ENCODE assay signal across 9 cellular contexts in the genomic region with DNA sequence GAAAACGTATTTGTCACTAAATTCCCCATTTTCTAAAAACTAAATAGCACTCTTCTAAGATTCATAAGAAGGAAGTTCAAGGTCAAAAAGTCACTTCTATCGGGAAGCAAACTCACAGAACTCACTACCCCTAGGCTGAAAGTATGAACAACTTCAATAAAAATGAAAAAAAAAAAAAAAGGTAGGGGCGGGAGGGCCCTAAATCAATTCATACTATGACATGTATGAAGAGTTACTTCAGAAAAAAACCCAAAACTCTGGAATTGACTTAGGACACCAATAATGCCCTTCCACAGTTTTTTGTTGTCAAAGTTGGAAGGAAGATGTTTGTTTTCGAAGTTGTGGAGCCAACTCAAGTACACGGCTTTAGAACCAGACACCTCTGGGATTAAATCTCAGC. TPM values are rescaled to one million over a fixed set of nuclear protein-coding genes. Genes with fewer than 3 reads are reported as not detected.
DNase-seq lines count a peak whose midpoint lies in the region; ATAC-seq and TF ChIP-seq lines count a peak whose summit lies in the region.
"Had no signal": no experiment of that assay in that cellular context is flagged by ENCODE, and none has a peak within 500 bp of the region (broad histone marks: within the 10 kb centered on the region; RNA-seq: fewer than 3 reads in every experiment).

No MANE protein-coding gene starts in this region.

- no peaks in the 10 kb centered on the region for H3K27me3 ChIP-seq in HL-60 (ENCODE audit: insufficient read depth, poor library complexity, severe bottlenecking)
- H3K27me3 ChIP-seq in mammary epithelial cell (ENCODE audit: insufficient read depth, low read length): no peaks in the 10 kb centered on the region
- no peaks in the 10 kb centered on the region for H3K27me3 ChIP-seq in mucosa of rectum (ENCODE audit: control insufficient read depth in 2 of 2, insufficient read depth in 2 of 2, low read length in 2 of 2)

- intact Hi-C loops in mammary epithelial cell (cut with micrococcal nuclease): loop anchor here (10.0 kb wide), 1 partner anchor 95 kb away; a partner anchor contains a TSS

- H3K27ac ChIP-seq in 22Rv1: peak overlapping the region; percentile 64; the same call in 1 of the 2 replicates
- peak overlapping the region; percentile 75 for H3K27ac ChIP-seq in HL-60 (replicated peaks)
- peak overlapping the region; percentile 94 for H3K27ac ChIP-seq in mammary epithelial cell (ENCODE audit: insufficient read depth, low read depth, low read length)
- no peak overlapping the region for H3K27ac ChIP-seq in mucosa of rectum (ENCODE audit: low read depth in 2 of 2, low read length in 2 of 2)

- BruUV-seq in mammary epithelial cell (replicated peaks; lab: Mats Ljungman, UMichigan): no TSS peak

- peak overlapping the region; percentile 92 for H3K4me2 ChIP-seq in mammary epithelial cell (ENCODE audit: insufficient read depth, low read depth, low read length)

- 29% methylated on average over 5 of the region's 5 CpGs for WGBS in mammary epithelial cell (ENCODE audit: low coverage, missing lambda C conversion rate)

- dilution Hi-C loops in mammary epithelial cell (cut with HindIII; ENCODE audit: low sequenced_read_pairs): no loop called here

- H3K36me3 ChIP-seq in mammary epithelial cell (ENCODE audit: insufficient read depth, low read length): no peaks in the 10 kb centered on the region
- peaks cover 0 to 3% of the 10 kb centered on the region in 2 donors for H3K36me3 ChIP-seq in mucosa of rectum (ENCODE audit: control insufficient read depth in 2 of 2, insufficient read depth in 2 of 2, low read length in 2 of 2)

- peaks cover 57% of the 10 kb centered on the region for H3K79me2 ChIP-seq in mammary epithelial cell (ENCODE audit: insufficient read depth, low read length)

- no peak for ATAC-seq in HG03135 (IDR thresholded peaks at IDR 0.05; ENCODE audit: unreplicated experiment)
- no peak for ATAC-seq in GM18511 (IDR thresholded peaks at IDR 0.05; ENCODE audit: unreplicated experiment)
- ATAC-seq in GM21825 (IDR thresholded peaks at IDR 0.05; ENCODE audit: unreplicated experiment): no peak

- H4K20me1 ChIP-seq in mammary epithelial cell (ENCODE audit: insufficient read depth, low read length): no peaks in the 10 kb centered on the region

- in situ Hi-C loops in mammary epithelial cell (cut with MboI; ENCODE audit: low sequenced_read_pairs in 2 of 2): no loop called here

- H2AFZ ChIP-seq in mammary epithelial cell (ENCODE audit: low read depth, low read length): peak overlapping the region; percentile 99

- CTCF ChIA-PET in mammary epithelial cell (lab: Charles Lee; ENCODE audit: low non-redundant PET): interaction anchor here (0.6 kb wide), 1 partner anchor 95 kb away, joined by 4 read pairs; no protein-coding TSS in a partner anchor

- H3K9ac ChIP-seq in mammary epithelial cell (ENCODE audit: insufficient read depth, low read length) (peak overlapping the region; percentile 88), mucosa of rectum (ENCODE audit: low read depth in 1 of 2, low read length in 2 of 2) (peak overlapping the region; percentile 98)

- H3K4me3 ChIP-seq in HL-60 (replicated peaks; ENCODE audit: insufficient read depth, low read length): peak overlapping the region; percentile 97
- peak overlapping the region; percentile 82 to 94 (median 93) for H3K4me3 ChIP-seq in mammary epithelial cell (replicated peaks in 1 of 3; ENCODE audit: insufficient read depth in 1 of 3, low read depth in 2 of 3, low read length in 3 of 3)
- H3K4me3 ChIP-seq in mucosa of rectum (ENCODE audit: low read length in 2 of 2): peak overlapping the region; percentile 92 to 95

- DNase-seq in HL-60 (ENCODE audit: low read depth in 1 of 2, low spot score in 1 of 2) (no peak), mammary epithelial cell (no peak), amygdala (lab: John Stamatoyannopoulos, UW) (no peak)
- DNase-seq: activated CD4-positive, alpha-beta T cell treated with anti-CD3 and anti-CD28 coated beads, Interleukin-2, amount 50 U/mL, for 4 hours had no signal

- no peaks in the 10 kb centered on the region for H3K9me3 ChIP-seq in mammary epithelial cell (replicated peaks; ENCODE audit: insufficient read depth, low read length)
- H3K9me3 ChIP-seq in mucosa of rectum (ENCODE audit: control insufficient read depth in 2 of 2, low read length in 2 of 2): no peaks in the 10 kb centered on the region

- H3K4me1 ChIP-seq in mammary epithelial cell (ENCODE audit: insufficient read depth, low read length): peaks cover 11% of the 10 kb centered on the region
- peaks cover 10 to 17% of the 10 kb centered on the region in 2 donors for H3K4me1 ChIP-seq in mucosa of rectum (ENCODE audit: control insufficient read depth in 2 of 2, insufficient read depth in 2 of 2, low read length in 2 of 2)

- no peak for TF ChIP-seq CTCF in 22Rv1 (IDR thresholded peaks at IDR 0.05)
- TF ChIP-seq CTCF in HL-60 (IDR thresholded peaks at IDR 0.05; ENCODE audit: insufficient read depth, low read length): no peak
- no peak for TF ChIP-seq CTCF in mammary epithelial cell (conservative IDR thresholded peaks at IDR 0.05 in 1 of 2, IDR thresholded peaks at IDR 0.05 in 1 of 2; ENCODE audit: extremely low read depth in 1 of 2, insufficient read depth in 1 of 2, low read depth in 1 of 2, low read length in 2 of 2)

RNA-seq across cellular contexts. Expression of a gene that starts 1.1 kb away (rescaled TPM):
- 10 to 100 TPM; 44.1 to 61.8 TPM for total RNA-seq in mammary epithelial cell
- polyA plus RNA-seq in mammary epithelial cell: 28.1 TPM
- polyA minus RNA-seq in mammary epithelial cell: 18.1 TPM

RNA-seq across cellular contexts. Expression of a gene that starts 37.6 kb away (rescaled TPM):
- total RNA-seq in mammary epithelial cell: 10 to 100 TPM; 12.0 to 30.2 TPM
- polyA plus RNA-seq in mammary epithelial cell: 20.5 TPM
- polyA minus RNA-seq in mammary epithelial cell: 7.5 TPM

Comparison
In these comparisons a context has a peak if more than half of its experiments do, and no peak if none do; other contexts are left out.
1. H3K27ac ChIP-seq: peak in 22Rv1 (single experiment), HL-60 (single experiment) and mammary epithelial cell (single experiment); none in mucosa of rectum (0 of 2).
2. Peak in every context shown above with its lines, with median percentiles within 50 percentile points of each other: H3K4me3 ChIP-seq.